34 cellular contexts compared by ENCODE assay signal in genomic region chr12:29486972-29487371, GRCh38. TPM values are rescaled to one million over a fixed set of nuclear protein-coding genes. Genes with fewer than 3 reads are reported as not detected.
"Had no signal": no experiment of that assay in that cellular context is flagged by ENCODE, and none has a peak within 500 bp of the region (broad histone marks: within the 10 kb centered on the region; RNA-seq: fewer than 3 reads in every experiment).

No MANE protein-coding gene starts in this region.

- H3K27me3 ChIP-seq: brain microvascular endothelial cell, esophagus muscularis mucosa, foreskin keratinocyte, gastrocnemius medialis, heart right ventricle, hepatocyte had no signal

- DNase-seq: activated CD4-positive, alpha-beta memory T cell treated with anti-CD3 and anti-CD28 coated beads, Interleukin-2, amount 10 ng/mL, durations not matched to agents 7 days and 5 days; activated CD4-positive, alpha-beta T cell treated with anti-CD3 and anti-CD28 coated beads for 1 hour; activated CD4-positive, alpha-beta T cell treated with anti-CD3 and anti-CD28 coated beads for 4 hours; activated CD4-positive, alpha-beta T cell treated with anti-CD3 and anti-CD28 coated beads, Interleukin-2, amount 10 ng/mL, durations not matched to agents 7 days and 5 days; activated CD4-positive, alpha-beta T cell treated with anti-CD3 and anti-CD28 coated beads, Interleukin-2, amount 50 U/mL, for 4 hours; activated CD8-positive, alpha-beta memory T cell treated with anti-CD3 and anti-CD28 coated beads, Interleukin-2, amount 50 U/mL, for 48 hours; activated gamma-delta T cell; activated naive CD4-positive, alpha-beta T cell; activated naive CD4-positive, alpha-beta T cell treated with anti-CD3 and anti-CD28 coated beads, Interleukin-2, amount 10 ng/mL, durations not matched to agents 7 days and 5 days; activated naive CD8-positive, alpha-beta T cell treated with anti-CD3 and anti-CD28 coated beads, Interleukin-2, amount 10 ng/mL, durations not matched to agents 7 days and 5 days; activated T-cell treated with anti-CD3 and anti-CD28 coated beads for 4 hours; activated T-cell treated with anti-CD3 and anti-CD28 coated beads, Interleukin-2, amount 50 U/mL, for 24 hours; activated T-cell treated with anti-CD3 and anti-CD28 coated beads, Interleukin-2, amount 50 U/mL, for 72 hours; amniotic stem cell; anterior cingulate cortex; brain microvascular endothelial cell; cortex of kidney; dermis blood vessel endothelial cell; effector CD4-positive, alpha-beta T cell; effector memory CD8-positive, alpha-beta T cell; erythroblast; foreskin keratinocyte; gastrocnemius medialis; heart right ventricle; T-helper 2 cell had no signal

- H3K79me2 ChIP-seq: hepatocyte had no signal

- H3K36me3 Mint-ChIP-seq: activated naive CD4-positive, alpha-beta T cell treated with anti-CD3 and anti-CD28 coated beads, Interleukin-2, amount 10 ng/mL, durations not matched to agents 7 days and 5 days; activated naive CD4-positive, alpha-beta T cell treated with anti-CD3 and anti-CD28 coated beads, Interleukin-2, amount 50 U/mL, for 72 hours; activated naive CD8-positive, alpha-beta T cell treated with anti-CD3 and anti-CD28 coated beads, Interleukin-2, amount 10 ng/mL, durations not matched to agents 7 days and 5 days; WTC11 had no signal

- H3K27me3 Mint-ChIP-seq: activated naive CD4-positive, alpha-beta T cell treated with anti-CD3 and anti-CD28 coated beads, Interleukin-2, amount 10 ng/mL, durations not matched to agents 7 days and 5 days had no signal

- H3K27ac Mint-ChIP-seq: activated CD4-positive, alpha-beta memory T cell treated with anti-CD3 and anti-CD28 coated beads, Interleukin-2, amount 10 ng/mL, durations not matched to agents 7 days and 5 days; activated CD4-positive, alpha-beta T cell treated with anti-CD3 and anti-CD28 coated beads, Interleukin-2, amount 10 ng/mL, durations not matched to agents 7 days and 5 days; activated naive CD4-positive, alpha-beta T cell treated with anti-CD3 and anti-CD28 coated beads, Interleukin-2, amount 10 ng/mL, durations not matched to agents 7 days and 5 days; activated naive CD4-positive, alpha-beta T cell treated with anti-CD3 and anti-CD28 coated beads, Interleukin-2, amount 50 U/mL, for 72 hours; activated naive CD8-positive, alpha-beta T cell treated with anti-CD3 and anti-CD28 coated beads, Interleukin-2, amount 10 ng/mL, durations not matched to agents 7 days and 5 days; activated T-cell treated with anti-CD3 and anti-CD28 coated beads, Interleukin-2, amount 50 U/mL, for 24 hours; activated T-cell treated with anti-CD3 and anti-CD28 coated beads, Interleukin-2, amount 50 U/mL, for 72 hours; effector memory CD8-positive, alpha-beta T cell; WTC11 had no signal

- H2AFZ ChIP-seq: hepatocyte had no signal

- H3K4me2 ChIP-seq: hepatocyte had no signal

- H3K9me3 Mint-ChIP-seq: activated CD4-positive, alpha-beta memory T cell treated with anti-CD3 and anti-CD28 coated beads, Interleukin-2, amount 10 ng/mL, durations not matched to agents 7 days and 5 days; activated CD4-positive, alpha-beta T cell treated with anti-CD3 and anti-CD28 coated beads, Interleukin-2, amount 10 ng/mL, durations not matched to agents 7 days and 5 days; activated naive CD4-positive, alpha-beta T cell treated with anti-CD3 and anti-CD28 coated beads, Interleukin-2, amount 10 ng/mL, durations not matched to agents 7 days and 5 days; activated naive CD4-positive, alpha-beta T cell treated with anti-CD3 and anti-CD28 coated beads, Interleukin-2, amount 50 U/mL, for 72 hours; activated naive CD8-positive, alpha-beta T cell treated with anti-CD3 and anti-CD28 coated beads, Interleukin-2, amount 10 ng/mL, durations not matched to agents 7 days and 5 days; activated T-cell treated with anti-CD3 and anti-CD28 coated beads, Interleukin-2, amount 50 U/mL, for 24 hours; effector memory CD8-positive, alpha-beta T cell; WTC11 had no signal

- H3K4me3 ChIP-seq: esophagus muscularis mucosa, gastrocnemius medialis, heart right ventricle, hepatocyte had no signal

- H3K36me3 ChIP-seq: brain microvascular endothelial cell, gastrocnemius medialis, heart right ventricle had no signal

- ATAC-seq: activated naive CD4-positive, alpha-beta T cell treated with anti-CD3 and anti-CD28 coated beads, Interleukin-2, amount 50 U/mL, for 72 hours; activated T-cell treated with anti-CD3 and anti-CD28 coated beads, Interleukin-2, amount 50 U/mL, for 72 hours; effector memory CD8-positive, alpha-beta T cell; foreskin keratinocyte; gastrocnemius medialis; heart right ventricle; WTC11 had no signal

- H3K4me1 ChIP-seq: esophagus muscularis mucosa, foreskin keratinocyte, gastrocnemius medialis, heart right ventricle had no signal

- H3K4me3 Mint-ChIP-seq: activated CD4-positive, alpha-beta memory T cell treated with anti-CD3 and anti-CD28 coated beads, Interleukin-2, amount 10 ng/mL, durations not matched to agents 7 days and 5 days; activated CD4-positive, alpha-beta T cell treated with anti-CD3 and anti-CD28 coated beads, Interleukin-2, amount 10 ng/mL, durations not matched to agents 7 days and 5 days; activated naive CD4-positive, alpha-beta T cell treated with anti-CD3 and anti-CD28 coated beads, Interleukin-2, amount 10 ng/mL, durations not matched to agents 7 days and 5 days; activated naive CD8-positive, alpha-beta T cell treated with anti-CD3 and anti-CD28 coated beads, Interleukin-2, amount 10 ng/mL, durations not matched to agents 7 days and 5 days; activated T-cell treated with anti-CD3 and anti-CD28 coated beads, Interleukin-2, amount 50 U/mL, for 24 hours; activated T-cell treated with anti-CD3 and anti-CD28 coated beads, Interleukin-2, amount 50 U/mL, for 72 hours; effector memory CD8-positive, alpha-beta T cell; WTC11 had no signal

- H3K27ac ChIP-seq: brain microvascular endothelial cell, esophagus muscularis mucosa, foreskin keratinocyte, gastrocnemius medialis, heart right ventricle, hepatocyte, VCaP had no signal

- H3K4me1 Mint-ChIP-seq: activated CD4-positive, alpha-beta memory T cell treated with anti-CD3 and anti-CD28 coated beads, Interleukin-2, amount 10 ng/mL, durations not matched to agents 7 days and 5 days; activated CD4-positive, alpha-beta T cell treated with anti-CD3 and anti-CD28 coated beads, Interleukin-2, amount 10 ng/mL, durations not matched to agents 7 days and 5 days; activated naive CD4-positive, alpha-beta T cell treated with anti-CD3 and anti-CD28 coated beads, Interleukin-2, amount 10 ng/mL, durations not matched to agents 7 days and 5 days; WTC11 had no signal

RNA-seq across cellular contexts. Expression of gene OVCH1, which starts 10.5 kb away (rescaled TPM):
- total RNA-seq: activated CD4-positive, alpha-beta memory T cell treated with anti-CD3 and anti-CD28 coated beads, Interleukin-2, amount 10 ng/mL, durations not matched to agents 7 days and 5 days; activated CD4-positive, alpha-beta T cell treated with anti-CD3 and anti-CD28 coated beads, Interleukin-2, amount 10 ng/mL, durations not matched to agents 7 days and 5 days; activated naive CD4-positive, alpha-beta T cell treated with anti-CD3 and anti-CD28 coated beads, Interleukin-2, amount 50 U/mL, for 72 hours; activated naive CD8-positive, alpha-beta T cell treated with anti-CD3 and anti-CD28 coated beads, Interleukin-2, amount 10 ng/mL, durations not matched to agents 7 days and 5 days; activated T-cell treated with anti-CD3 and anti-CD28 coated beads, Interleukin-2, amount 50 U/mL, for 72 hours; astrocyte; bronchial epithelial cell; cardiac septum; dermis blood vessel endothelial cell; foreskin keratinocyte; glomerular endothelial cell had no signal
- polyA plus RNA-seq: foreskin keratinocyte, hepatocyte had no signal
